Comparison of ENCODE assay signal across 27 cellular contexts in the genomic region with DNA sequence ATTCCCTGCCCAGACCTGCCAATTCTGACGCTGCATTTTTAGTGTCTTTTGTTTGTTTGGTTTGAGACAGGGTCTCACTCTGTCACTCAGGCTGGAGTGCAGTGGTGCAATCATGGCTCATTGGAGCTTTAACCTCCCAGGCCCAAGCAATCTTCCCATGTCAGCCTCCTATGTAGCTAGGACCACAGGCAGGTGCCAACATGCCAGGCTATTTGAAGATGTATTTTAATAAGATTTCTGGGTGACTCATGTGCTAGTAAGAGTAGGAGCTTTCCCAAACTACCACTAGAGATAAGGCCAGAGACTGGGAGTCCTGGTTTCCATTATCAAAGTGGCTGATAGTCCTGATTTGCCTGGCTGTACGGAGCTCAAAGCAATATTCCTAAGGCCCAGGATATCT.
"Had no signal": no experiment of that assay in that cellular context is flagged by ENCODE, and none has a peak within 500 bp of the region (broad histone marks: within the 10 kb centered on the region; RNA-seq: fewer than 3 reads in every experiment).

No MANE protein-coding gene starts in this region.

- H3K4me3 ChIP-seq: cardiac muscle cell, coronary artery, dorsolateral prefrontal cortex, heart left ventricle, left ventricle myocardium inferior, lung, mucosa of descending colon, skin epidermis, thoracic aorta had no signal

- DNase-seq: activated B cell treated with CpG ODN at 0.5 μM for 24 hours; activated CD4-positive, alpha-beta T cell treated with anti-CD3 and anti-CD28 coated beads, Interleukin-2, amount 50 U/mL, for 1 hour; activated CD8-positive, alpha-beta T cell treated with anti-CD3 and anti-CD28 coated beads for 36 hours; activated gamma-delta T cell treated with Interleukin-2 at 50 U/mL for 16 hours; activated T-cell treated with anti-CD3 and anti-CD28 coated beads, Interleukin-2, amount 50 U/mL, for 4 hours; anterior cingulate cortex; cerebellar nuclear complex; dorsolateral prefrontal cortex; effector memory CD4-positive, alpha-beta T cell; heart left ventricle; kidney glomerular epithelial cell; left ventricle myocardium inferior; mucosa of descending colon; posterior cingulate gyrus; stimulated activated CD4-positive, alpha-beta T cell treated with anti-CD3 and anti-CD28 coated beads, Interleukin-12 subunit alpha, Interleukin-12 subunit beta, amount 100 ng/mL, for 4 hours; stimulated activated CD4-positive, alpha-beta T cell treated with anti-CD3 and anti-CD28 coated beads, Interleukin-4, amount 100 ng/mL, for 24 hours; trophoblast cell had no signal

- ATAC-seq: activated CD8-positive, alpha-beta T cell treated with anti-CD3 and anti-CD28 coated beads for 36 hours; activated naive CD4-positive, alpha-beta T cell treated with anti-CD3 and anti-CD28 coated beads, Interleukin-2, amount 50 U/mL, for 72 hours; activated T-cell treated with anti-CD3 and anti-CD28 coated beads, Interleukin-2, amount 50 U/mL, for 4 hours; activated T-helper 17 cell treated with anti-CD3 and anti-CD28 coated beads, Interleukin-2, amount 50 U/mL, for 72 hours; mucosa of descending colon; natural killer cell treated with Interleukin-12 subunit alpha and Interleukin-12 subunit beta and Interleukin-15 and Interleukin-18, amount 100 ng/mL, for 72 hours; right cardiac atrium; stimulated activated effector memory CD8-positive, alpha-beta T cell treated with anti-CD3 and anti-CD28 coated beads, Interleukin-12 subunit alpha, Interleukin-12 subunit beta, amount 100 ng/mL, for 72 hours had no signal

- H3K36me3 ChIP-seq: cardiac muscle cell, heart left ventricle, left ventricle myocardium inferior, thoracic aorta had no signal

- H3K27ac ChIP-seq: cardiac muscle cell, coronary artery, dorsolateral prefrontal cortex, heart left ventricle, left ventricle myocardium inferior, skin epidermis, thoracic aorta had no signal

- H3K9me3 ChIP-seq: mucosa of descending colon, thoracic aorta had no signal
